10 cellular contexts compared by ENCODE assay signal in the genomic region with DNA sequence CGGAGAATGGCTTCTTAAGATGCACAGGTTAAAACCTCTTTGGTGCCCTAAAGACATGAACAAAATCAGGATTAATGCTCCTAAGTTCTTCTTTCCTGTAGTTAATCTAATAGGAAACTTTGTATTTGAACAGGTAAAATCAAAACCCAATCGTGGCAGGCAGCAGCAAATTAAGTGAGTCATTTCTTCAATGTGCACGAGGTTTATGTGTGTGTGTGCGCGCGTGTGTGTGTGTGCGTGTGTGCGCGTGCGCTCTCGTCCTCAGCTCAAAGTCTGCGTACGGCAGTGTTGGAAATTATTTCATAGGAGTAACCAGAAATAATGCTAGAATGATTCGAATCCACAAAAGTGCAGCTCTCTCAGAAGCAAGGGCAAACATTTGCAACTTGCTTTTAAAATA. TPM values are rescaled to one million over a fixed set of nuclear protein-coding genes. Genes with fewer than 3 reads are reported as not detected.
A peak's percentile ranks its signal among the peaks of the same experiment; 100 is the strongest.
DNase-seq lines count a peak whose midpoint lies in the region; ATAC-seq and TF ChIP-seq lines count a peak whose summit lies in the region.
"Had no signal": no experiment of that assay in that cellular context is flagged by ENCODE, and none has a peak within 500 bp of the region (broad histone marks: within the 10 kb centered on the region; RNA-seq: fewer than 3 reads in every experiment).

No MANE protein-coding gene starts in this region.

- intact Hi-C loops in left ventricle myocardium inferior (cut with micrococcal nuclease) (no loop called here), vagina (cut with DNase I) (no loop called here)
- intact Hi-C loops in activated T-helper 2 cell treated with anti-CD3 and anti-CD28 coated beads, Interferon-gamma antibody, Interleukin-2, Interleukin-4, amounts not matched to agents 10 μg/mL and 5 μg/mL and 100 μg/mL, durations not matched to agents 14 hours and 24 hours and 36 hours (cut with micrococcal nuclease) = no loop called here

- H3K9me3 ChIP-seq in left ventricle myocardium inferior (replicated peaks) (no peaks in the 10 kb centered on the region), right atrium auricular region (no peaks in the 10 kb centered on the region), vagina (no peaks in the 10 kb centered on the region)

- H3K9me3 Mint-ChIP-seq in activated T-helper 2 cell treated with anti-CD3 and anti-CD28 coated beads, Interferon-gamma antibody, Interleukin-2, Interleukin-4, amounts not matched to agents 10 μg/mL and 5 μg/mL and 100 μg/mL, durations not matched to agents 14 hours and 24 hours and 36 hours = no peaks in the 10 kb centered on the region

- DNase-seq in left ventricle myocardium inferior (no peak), right atrium auricular region (ENCODE audit: low spot score) (no peak), left kidney (ENCODE audit: low read depth, low spot score) (peak; percentile 24), vagina (ENCODE audit: extremely low spot score in 2 of 2) (no peak), COLO668 (lab: John Stamatoyannopoulos, UW; ENCODE audit: unreplicated experiment) (no peak)
- no peak for DNase-seq in activated T-helper 2 cell treated with anti-CD3 and anti-CD28 coated beads, Interferon-gamma antibody, Interleukin-2, Interleukin-4, amounts not matched to agents 10 μg/mL and 5 μg/mL and 100 μg/mL, durations not matched to agents 14 hours and 24 hours and 36 hours (ENCODE audit: low spot score)
- DNase-seq: GDM1 had no signal

- no peaks in the 10 kb centered on the region for H3K27me3 ChIP-seq in left ventricle myocardium inferior (ENCODE audit: low read depth)
- H3K27me3 ChIP-seq in right atrium auricular region = no peaks in the 10 kb centered on the region
- no peaks in the 10 kb centered on the region for H3K27me3 ChIP-seq in vagina

- ATAC-seq in HG03139 (IDR thresholded peaks at IDR 0.05; ENCODE audit: unreplicated experiment) (no peak), GM18519 (IDR thresholded peaks at IDR 0.05; ENCODE audit: low FRiP score, unreplicated experiment) (no peak)

- H3K27ac ChIP-seq in left ventricle myocardium inferior (replicated peaks) (no peak overlapping the region), right atrium auricular region (no peak overlapping the region), vagina (peak overlapping the region; percentile 59)

- peak overlapping the region; percentile 45 for H3K4me3 Mint-ChIP-seq in activated T-helper 2 cell treated with anti-CD3 and anti-CD28 coated beads, Interferon-gamma antibody, Interleukin-2, Interleukin-4, amounts not matched to agents 10 μg/mL and 5 μg/mL and 100 μg/mL, durations not matched to agents 14 hours and 24 hours and 36 hours (ENCODE audit: low read depth)

- H3K4me3 ChIP-seq in left ventricle myocardium inferior = peak overlapping the region; percentile 76
- H3K4me3 ChIP-seq in right atrium auricular region = peak overlapping the region in 1 of 2 donors; percentile 61
- H3K4me3 ChIP-seq in vagina = peak overlapping the region; percentile 55 to 61

- TF ChIP-seq POLR2A in vagina (IDR thresholded peaks at IDR 0.05) = no peak

- H3K4me1 ChIP-seq in left ventricle myocardium inferior = peaks cover 20% of the 10 kb centered on the region
- peaks cover 0 to 17% of the 10 kb centered on the region in 2 donors for H3K4me1 ChIP-seq in right atrium auricular region
- H3K4me1 ChIP-seq in vagina = peaks cover 18% of the 10 kb centered on the region

- H3K36me3 ChIP-seq in left ventricle myocardium inferior (no peaks in the 10 kb centered on the region), right atrium auricular region (no peaks in the 10 kb centered on the region), vagina (no peaks in the 10 kb centered on the region)

- no peaks in the 10 kb centered on the region for H3K36me3 Mint-ChIP-seq in activated T-helper 2 cell treated with anti-CD3 and anti-CD28 coated beads, Interferon-gamma antibody, Interleukin-2, Interleukin-4, amounts not matched to agents 10 μg/mL and 5 μg/mL and 100 μg/mL, durations not matched to agents 14 hours and 24 hours and 36 hours (ENCODE audit: low read depth)

- no peak overlapping the region for H3K27ac Mint-ChIP-seq in activated T-helper 2 cell treated with anti-CD3 and anti-CD28 coated beads, Interferon-gamma antibody, Interleukin-2, Interleukin-4, amounts not matched to agents 10 μg/mL and 5 μg/mL and 100 μg/mL, durations not matched to agents 14 hours and 24 hours and 36 hours

- TF ChIP-seq CTCF in left ventricle myocardium inferior (IDR thresholded peaks at IDR 0.05; ENCODE audit: borderline replicate concordance) (no peak), right atrium auricular region (IDR thresholded peaks at IDR 0.05) (no peak), vagina (IDR thresholded peaks at IDR 0.05) (no peak)

- peaks cover 15% of the 10 kb centered on the region for H3K4me1 Mint-ChIP-seq in activated T-helper 2 cell treated with anti-CD3 and anti-CD28 coated beads, Interferon-gamma antibody, Interleukin-2, Interleukin-4, amounts not matched to agents 10 μg/mL and 5 μg/mL and 100 μg/mL, durations not matched to agents 14 hours and 24 hours and 36 hours (ENCODE audit: low read depth)

- peaks cover 80% of the 10 kb centered on the region for H3K27me3 Mint-ChIP-seq in activated T-helper 2 cell treated with anti-CD3 and anti-CD28 coated beads, Interferon-gamma antibody, Interleukin-2, Interleukin-4, amounts not matched to agents 10 μg/mL and 5 μg/mL and 100 μg/mL, durations not matched to agents 14 hours and 24 hours and 36 hours (ENCODE audit: low read depth)

RNA-seq across cellular contexts. Expression of a gene that starts 0.9 kb away (rescaled TPM):
- total RNA-seq in left ventricle myocardium inferior (2.9 TPM), right atrium auricular region (1 to 10 TPM in 1 of 2 donors, under 1 TPM in 1; 0.98 to 2.0 TPM), vagina (0.49 TPM)
- total RNA-seq in activated T-helper 2 cell treated with anti-CD3 and anti-CD28 coated beads, Interferon-gamma antibody, Interleukin-2, Interleukin-4, amounts not matched to agents 10 μg/mL and 5 μg/mL and 100 μg/mL, durations not matched to agents 14 hours and 24 hours and 36 hours = 0.69 and 1.1 TPM in 2 replicates
- total RNA-seq: lung microvascular endothelial cell had no signal
